ENCODE assay signal across 12 cellular contexts in the genomic region with DNA sequence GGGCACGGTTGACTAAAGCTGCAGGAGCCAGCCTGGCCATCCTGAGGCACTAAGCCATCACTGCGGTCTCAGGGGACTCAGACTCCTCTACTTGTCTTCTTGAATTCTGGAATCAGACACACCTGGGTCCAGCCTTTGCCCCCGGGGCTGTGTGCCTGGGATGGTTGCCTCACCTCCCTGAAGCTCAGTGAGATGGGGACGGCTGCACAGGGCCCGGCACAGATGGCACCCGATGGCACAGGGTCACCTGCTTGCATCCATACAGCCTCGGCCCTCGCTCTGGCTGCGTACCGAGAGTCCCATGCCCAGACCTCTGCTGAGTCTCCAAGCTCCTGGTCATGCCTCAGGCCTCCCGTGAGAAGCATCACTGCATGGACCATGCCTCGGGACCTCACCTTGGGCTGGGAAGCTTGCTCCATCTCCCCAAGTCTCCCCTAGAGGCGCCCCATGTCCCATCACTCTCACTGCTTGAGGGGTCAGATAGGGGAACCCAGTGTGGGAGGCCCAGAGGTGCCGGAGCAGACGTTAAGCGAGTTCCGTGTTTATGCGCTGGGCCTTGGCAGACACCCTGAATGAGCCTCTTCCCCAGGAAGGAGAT.
DNase-seq lines count a peak whose midpoint lies in the region; ATAC-seq and TF ChIP-seq lines count a peak whose summit lies in the region.
"Had no signal": no experiment of that assay in that cellular context is flagged by ENCODE, and none has a peak within 500 bp of the region (broad histone marks: within the 10 kb centered on the region; RNA-seq: fewer than 3 reads in every experiment).

No MANE protein-coding gene starts in this region.

- POLR2A ChIA-PET in activated CD4-positive, alpha-beta memory T cell treated with anti-CD3 and anti-CD28 coated beads for 36 hours (lab: Charles Lee), result interaction anchor here (0.6 to 7.3 kb wide), 6 partner anchors 12 to 38 kb away, joined by 3 to 114 read pairs (median 4); no protein-coding TSS in a partner anchor

- CTCF ChIA-PET in activated CD4-positive, alpha-beta memory T cell treated with anti-CD3 and anti-CD28 coated beads for 36 hours (lab: Charles Lee), result interaction anchor here (0.8 to 4.3 kb wide), 5 partner anchors 12 to 57 kb away, joined by 3 to 29 read pairs (median 3); no protein-coding TSS in a partner anchor

- H3K9me3 ChIP-seq in hepatocyte (ENCODE audit: low read depth) (no peaks in the 10 kb centered on the region), stomach (no peaks in the 10 kb centered on the region), gastroesophageal sphincter (no peaks in the 10 kb centered on the region)
- H3K9me3 ChIP-seq: ovary had no signal

- peak overlapping the region; percentile 91 for H3K4me3 Mint-ChIP-seq in activated CD4-positive, alpha-beta memory T cell treated with anti-CD3 and anti-CD28 coated beads for 36 hours

- peaks cover 99% of the 10 kb centered on the region for H3K79me2 ChIP-seq in hepatocyte

- intact Hi-C loops in activated CD4-positive, alpha-beta memory T cell treated with anti-CD3 and anti-CD28 coated beads for 36 hours (cut with micrococcal nuclease), result loop anchor here (2.0 to 10.0 kb wide), 4 partner anchors 35 to 720 kb away; a partner anchor contains a TSS
- intact Hi-C loops in stomach (cut with DNase I; ENCODE audit: low total_unique reads), result no loop called here
- intact Hi-C loops in posterior vena cava (cut with DNase I), result no loop called here

- peak; percentile 86 for DNase-seq in activated CD8-positive, alpha-beta memory T cell treated with anti-CD3 and anti-CD28 coated beads for 24 hours
- DNase-seq in activated CD8-positive, alpha-beta memory T cell treated with anti-CD3 and anti-CD28 coated beads, Interleukin-2, amount 50 U/mL, for 4 hours, result no peak
- peak; percentile 65 for DNase-seq in activated CD4-positive, alpha-beta memory T cell treated with anti-CD3 and anti-CD28 coated beads for 36 hours
- DNase-seq in hepatocyte (ENCODE audit: low spot score) (no peak), stomach (no peak), dermis blood vessel endothelial cell (no peak), posterior vena cava (ENCODE audit: low spot score) (no peak)
- DNase-seq: head of caudate nucleus, Kasumi-1, NCI-H526 treated with DMSO at 0.1 percent for 48 hours, ovary had no signal

- TF ChIP-seq POLR2A in stomach (IDR thresholded peaks at IDR 0.05), result no peak
- no peak for TF ChIP-seq POLR2A in gastroesophageal sphincter (IDR thresholded peaks at IDR 0.05)

- no peaks in the 10 kb centered on the region for H3K27me3 Mint-ChIP-seq in activated CD4-positive, alpha-beta memory T cell treated with anti-CD3 and anti-CD28 coated beads for 36 hours

- H3K4me2 ChIP-seq in hepatocyte, result no peak overlapping the region

- H3K4me3 ChIP-seq in hepatocyte (no peak overlapping the region), stomach (peak overlapping the region in 2 of 4 donors; percentile 3 to 14), gastroesophageal sphincter (no peak overlapping the region)
- H3K4me3 ChIP-seq: ovary had no signal

- peaks cover 77% of the 10 kb centered on the region for H3K4me1 ChIP-seq in hepatocyte (ENCODE audit: insufficient read depth)
- H3K4me1 ChIP-seq in stomach, result peaks cover 76 to 100% (median 91%) of the 10 kb centered on the region in 4 donors
- peaks cover 0 to 100% (median 29%) of the 10 kb centered on the region in 3 donors for H3K4me1 ChIP-seq in gastroesophageal sphincter

- H3K27ac ChIP-seq in hepatocyte (peak overlapping the region; percentile 96), stomach (peak overlapping the region; percentile 17 to 96 (median 89)), gastroesophageal sphincter (peak overlapping the region in 2 of 4 donors; percentile 12 to 92)
- H3K27ac ChIP-seq: ovary had no signal

- no peak for TF ChIP-seq CTCF in hepatocyte (IDR thresholded peaks at IDR 0.05; ENCODE audit: poor library complexity)
- no peak for TF ChIP-seq CTCF in stomach (IDR thresholded peaks at IDR 0.05)
- TF ChIP-seq CTCF in gastroesophageal sphincter (IDR thresholded peaks at IDR 0.05), result no peak

- H3K4me1 Mint-ChIP-seq in activated CD4-positive, alpha-beta memory T cell treated with anti-CD3 and anti-CD28 coated beads for 36 hours (ENCODE audit: low read depth), result peaks cover 51% of the 10 kb centered on the region

- H3K27ac Mint-ChIP-seq in activated CD4-positive, alpha-beta memory T cell treated with anti-CD3 and anti-CD28 coated beads for 36 hours, result peak overlapping the region; percentile 100

- no peak for ATAC-seq in gastroesophageal sphincter

- 94% methylated on average over 18 of the region's 18 CpGs for WGBS in hepatocyte (ENCODE audit: low lambda C conversion rate, missing lambda C conversion rate)
- WGBS in stomach, 5 donors, result 59 to 80% (median 74%) methylated on average over 8 to 18 of the region's 18 CpGs
- WGBS in gastroesophageal sphincter (ENCODE audit: low coverage in 1 of 2), 2 donors, result 73% methylated on average over 3 of the region's 18 CpGs; no CpG with 5 or more reads in 1 of the 2 donors

- H3K9me2 ChIP-seq in hepatocyte (replicated peaks; ENCODE audit: insufficient read depth), result no peaks in the 10 kb centered on the region

- no peaks in the 10 kb centered on the region for H3K36me3 ChIP-seq in hepatocyte (replicated peaks; ENCODE audit: insufficient read depth, low read depth)
- H3K36me3 ChIP-seq in stomach, result peaks cover 0 to 12% (median 3%) of the 10 kb centered on the region in 4 donors
- H3K36me3 ChIP-seq in gastroesophageal sphincter, result no peaks in the 10 kb centered on the region
- H3K36me3 ChIP-seq: ovary had no signal

- H3K9me3 Mint-ChIP-seq in activated CD4-positive, alpha-beta memory T cell treated with anti-CD3 and anti-CD28 coated beads for 36 hours, result no peaks in the 10 kb centered on the region

- TF ChIP-seq EP300 in stomach (IDR thresholded peaks at IDR 0.05), result no peak
- TF ChIP-seq EP300 in gastroesophageal sphincter (IDR thresholded peaks at IDR 0.05), result no peak

- H3K27me3 ChIP-seq in hepatocyte (no peaks in the 10 kb centered on the region), stomach (no peaks in the 10 kb centered on the region), gastroesophageal sphincter (no peaks in the 10 kb centered on the region)
- H3K27me3 ChIP-seq: ovary had no signal

- H2AFZ ChIP-seq in hepatocyte, result no peak overlapping the region

- H3K36me3 Mint-ChIP-seq in activated CD4-positive, alpha-beta memory T cell treated with anti-CD3 and anti-CD28 coated beads for 36 hours, result peaks cover 65% of the 10 kb centered on the region

- peaks cover 70% of the 10 kb centered on the region for H4K20me1 ChIP-seq in hepatocyte (ENCODE audit: insufficient read depth, poor library complexity, severe bottlenecking)

Comparison
In these comparisons a context has a peak if more than half of its experiments do, and no peak if none do; other contexts are left out.
1. DNase-seq: peak in activated CD8-positive, alpha-beta memory T cell treated with anti-CD3 and anti-CD28 coated beads for 24 hours (single experiment) and activated CD4-positive, alpha-beta memory T cell treated with anti-CD3 and anti-CD28 coated beads for 36 hours (single experiment); none in activated CD8-positive, alpha-beta memory T cell treated with anti-CD3 and anti-CD28 coated beads, Interleukin-2, amount 50 U/mL, for 4 hours (single experiment), hepatocyte (single experiment), stomach (single experiment), dermis blood vessel endothelial cell (single experiment) and posterior vena cava (single experiment).